2 cellular contexts compared by ENCODE assay signal in genomic region chr13:110624766-110625756, GRCh38.
A peak's percentile ranks its signal among the peaks of the same experiment; 100 is the strongest.
TF ChIP-seq lines count a peak whose summit lies in the region.

No MANE protein-coding gene starts in this region.

TF ChIP-seq in HepG2, 621 proteins besides CTCF, POLR2A, EP300 and RAD21:
- TF ChIP-seq CBX5 (CRISPR knock-in tag; IDR thresholded peaks at IDR 0.05; ENCODE audit: borderline replicate concordance) = no peak
- no peak for TF ChIP-seq SIX1 (CRISPR knock-in tag; IDR thresholded peaks at IDR 0.05; ENCODE audit: borderline replicate concordance)
- TF ChIP-seq RELA (CRISPR knock-in tag; IDR thresholded peaks at IDR 0.05) = no peak
- TF ChIP-seq AGO2 (optimal IDR thresholded peaks at IDR 0.05; ENCODE audit: low read depth, low read length) = peak; percentile 16
- TF ChIP-seq, protein P1, sequence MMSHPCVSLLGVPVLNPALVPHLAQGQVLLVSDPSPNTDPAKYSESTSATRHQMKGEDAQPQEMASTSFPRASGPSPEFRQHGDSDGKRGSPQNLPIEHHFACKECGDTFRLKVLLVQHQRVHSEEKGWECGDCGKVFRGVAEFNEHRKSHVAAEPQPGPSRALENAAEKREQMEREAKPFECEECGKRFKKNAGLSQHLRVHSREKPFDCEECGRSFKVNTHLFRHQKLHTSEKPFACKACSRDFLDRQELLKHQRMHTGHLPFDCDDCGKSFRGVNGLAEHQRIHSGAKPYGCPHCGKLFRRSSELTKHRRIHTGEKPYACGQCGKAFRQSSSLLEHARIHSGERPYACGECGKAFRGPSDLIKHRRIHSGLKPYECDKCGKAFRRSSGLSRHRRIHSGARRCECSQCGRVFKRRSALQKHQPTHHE (CRISPR knock-in tag; IDR thresholded peaks at IDR 0.05; ENCODE audit: borderline replicate concordance) = no peak

TF ChIP-seq in GM12878, 131 proteins besides CTCF, POLR2A, EP300 and RAD21:
- TF ChIP-seq NBN (IDR thresholded peaks at IDR 0.05) = no peak
- no peak for TF ChIP-seq CHD2 (IDR thresholded peaks at IDR 0.05; ENCODE audit: borderline replicate concordance, low read depth, low read length)
- TF ChIP-seq, protein P2, sequence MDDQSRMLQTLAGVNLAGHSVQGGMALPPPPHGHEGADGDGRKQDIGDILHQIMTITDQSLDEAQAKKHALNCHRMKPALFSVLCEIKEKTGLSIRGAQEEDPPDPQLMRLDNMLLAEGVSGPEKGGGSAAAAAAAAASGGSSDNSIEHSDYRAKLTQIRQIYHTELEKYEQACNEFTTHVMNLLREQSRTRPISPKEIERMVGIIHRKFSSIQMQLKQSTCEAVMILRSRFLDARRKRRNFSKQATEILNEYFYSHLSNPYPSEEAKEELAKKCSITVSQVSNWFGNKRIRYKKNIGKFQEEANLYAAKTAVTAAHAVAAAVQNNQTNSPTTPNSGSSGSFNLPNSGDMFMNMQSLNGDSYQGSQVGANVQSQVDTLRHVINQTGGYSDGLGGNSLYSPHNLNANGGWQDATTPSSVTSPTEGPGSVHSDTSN (IDR thresholded peaks at IDR 0.05; ENCODE audit: insufficient replicate concordance, low read depth, low read length) = peak; percentile 51
- 0 out of 2 replicates have a peak, but pooled peaks have one; percentile 70 for TF ChIP-seq TCF3 (IDR thresholded peaks at IDR 0.05; ENCODE audit: borderline replicate concordance, insufficient read depth, low read depth, low read length)
- TF ChIP-seq, protein P3, sequence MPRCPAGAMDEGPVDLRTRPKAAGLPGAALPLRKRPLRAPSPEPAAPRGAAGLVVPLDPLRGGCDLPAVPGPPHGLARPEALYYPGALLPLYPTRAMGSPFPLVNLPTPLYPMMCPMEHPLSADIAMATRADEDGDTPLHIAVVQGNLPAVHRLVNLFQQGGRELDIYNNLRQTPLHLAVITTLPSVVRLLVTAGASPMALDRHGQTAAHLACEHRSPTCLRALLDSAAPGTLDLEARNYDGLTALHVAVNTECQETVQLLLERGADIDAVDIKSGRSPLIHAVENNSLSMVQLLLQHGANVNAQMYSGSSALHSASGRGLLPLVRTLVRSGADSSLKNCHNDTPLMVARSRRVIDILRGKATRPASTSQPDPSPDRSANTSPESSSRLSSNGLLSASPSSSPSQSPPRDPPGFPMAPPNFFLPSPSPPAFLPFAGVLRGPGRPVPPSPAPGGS (IDR thresholded peaks at IDR 0.05; ENCODE audit: borderline replicate concordance, insufficient read depth, low read depth, low read length, poor library complexity, severe bottlenecking) = peak; percentile 95
